In the genomic region with DNA sequence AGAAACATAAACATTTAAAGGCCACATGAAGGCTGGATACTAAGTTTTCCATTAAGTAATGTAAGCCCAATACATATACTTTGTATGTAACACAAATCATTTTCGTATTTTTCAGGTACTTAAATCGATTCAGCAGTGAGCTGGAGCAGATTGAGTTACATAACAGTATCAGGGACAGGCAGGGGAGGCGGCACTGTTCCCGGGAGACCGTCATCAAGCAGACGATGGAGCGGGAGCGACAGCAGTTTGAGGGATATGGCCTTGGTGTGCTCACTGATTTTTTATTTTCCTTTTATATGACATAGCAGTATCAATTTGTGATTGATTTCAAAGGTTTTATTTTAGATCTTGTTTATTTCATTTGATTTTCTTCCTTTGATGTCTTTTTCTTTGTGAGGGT, we compare ENCODE assay signal across 37 cellular contexts. TPM values are rescaled to one million over a fixed set of nuclear protein-coding genes. Genes with fewer than 3 reads are reported as not detected.
"Had no signal": no experiment of that assay in that cellular context is flagged by ENCODE, and none has a peak within 500 bp of the region (broad histone marks: within the 10 kb centered on the region; RNA-seq: fewer than 3 reads in every experiment).

No MANE protein-coding gene starts in this region.

- H3K4me3 Mint-ChIP-seq: activated CD4-positive, alpha-beta T cell treated with anti-CD3 and anti-CD28 coated beads, Interleukin-2, amount 10 ng/mL, durations not matched to agents 24 days and 14 days; activated naive CD4-positive, alpha-beta T cell treated with anti-CD3 and anti-CD28 coated beads, Interleukin-2, amount 10 ng/mL, durations not matched to agents 7 days and 5 days; activated naive CD8-positive, alpha-beta T cell treated with anti-CD3 and anti-CD28 coated beads, Interleukin-2, amount 10 ng/mL, durations not matched to agents 7 days and 5 days; activated T-cell treated with anti-CD3 and anti-CD28 coated beads, Interleukin-2, amount 50 U/mL, for 4 hours; activated T-helper 1 cell treated with anti-CD3 and anti-CD28 coated beads, Interleukin-12 subunit alpha, Interleukin-12 subunit beta, Interleukin-2, Interleukin-4 antibody, amounts not matched to agents 30 ng/mL and 10 ng/mL and 1 ng/mL, durations not matched to agents 14 hours and 24 hours and 36 hours had no signal

- DNase-seq: activated CD4-positive, alpha-beta T cell treated with anti-CD3 and anti-CD28 coated beads, Interleukin-2, amount 10 ng/mL, durations not matched to agents 24 days and 14 days; activated CD4-positive, alpha-beta T cell treated with anti-CD3 and anti-CD28 coated beads, Interleukin-2, amount 50 U/mL, for 4 hours; activated CD8-positive, alpha-beta memory T cell treated with anti-CD3 and anti-CD28 coated beads, Interleukin-2, amount 50 U/mL, for 4 hours; activated effector memory CD4-positive, alpha-beta T cell treated with Interleukin-2 at 50 U/mL for 16 hours; activated naive CD4-positive, alpha-beta T cell treated with anti-CD3 and anti-CD28 coated beads, Interleukin-2, amount 10 ng/mL, durations not matched to agents 7 days and 5 days; activated naive CD8-positive, alpha-beta T cell treated with anti-CD3 and anti-CD28 coated beads, Interleukin-2, amount 10 ng/mL, durations not matched to agents 7 days and 5 days; activated T-cell treated with anti-CD3 and anti-CD28 coated beads for 4 hours; activated T-cell treated with anti-CD3 and anti-CD28 coated beads, Interleukin-2, amount 50 U/mL, for 4 hours; body of pancreas; cerebellar nuclear complex; MM.1S; NCI-H1092 treated with DMSO at 0.1 percent for 48 hours; NCI-H1417; NCI-H146; NCI-H187; NCI-H2029 treated with DMSO at 0.1 percent for 48 hours; NCI-H2107; NCI-H2171; NCI-H510A; NCI-H526; NCI-H748 treated with DMSO at 0.1 percent for 48 hours; NK-92 treated with Interleukin-12 subunit alpha and Interleukin-12 subunit beta, amount 100 ng/mL, for 24 hours; PC-3; Peyer's patch; RPMI8226; SHP77 treated with DMSO at 0.1 percent for 48 hours; SK-N-SH; T-helper 1 cell; T1000 had no signal

- H3K27me3 Mint-ChIP-seq: activated CD4-positive, alpha-beta T cell treated with anti-CD3 and anti-CD28 coated beads, Interleukin-2, amount 10 ng/mL, durations not matched to agents 24 days and 14 days; activated naive CD4-positive, alpha-beta T cell treated with anti-CD3 and anti-CD28 coated beads, Interleukin-2, amount 10 ng/mL, durations not matched to agents 7 days and 5 days; activated naive CD8-positive, alpha-beta T cell treated with anti-CD3 and anti-CD28 coated beads, Interleukin-2, amount 10 ng/mL, durations not matched to agents 7 days and 5 days had no signal

- H3K36me3 ChIP-seq: breast epithelium had no signal

- H3K4me3 ChIP-seq: body of pancreas, breast epithelium, Peyer's patch, SJSA1 had no signal

- H3K9me3 ChIP-seq: body of pancreas, breast epithelium, Peyer's patch, SJSA1, SK-N-SH had no signal

- H3K27ac Mint-ChIP-seq: activated CD4-positive, alpha-beta T cell treated with anti-CD3 and anti-CD28 coated beads, Interleukin-2, amount 10 ng/mL, durations not matched to agents 24 days and 14 days; activated naive CD4-positive, alpha-beta T cell treated with anti-CD3 and anti-CD28 coated beads, Interleukin-2, amount 10 ng/mL, durations not matched to agents 7 days and 5 days; activated naive CD8-positive, alpha-beta T cell treated with anti-CD3 and anti-CD28 coated beads, Interleukin-2, amount 10 ng/mL, durations not matched to agents 7 days and 5 days; activated T-helper 1 cell treated with anti-CD3 and anti-CD28 coated beads, Interleukin-12 subunit alpha, Interleukin-12 subunit beta, Interleukin-2, Interleukin-4 antibody, amounts not matched to agents 30 ng/mL and 10 ng/mL and 1 ng/mL, durations not matched to agents 14 hours and 24 hours and 36 hours had no signal

- H3K4me1 ChIP-seq: body of pancreas, breast epithelium, Peyer's patch, SJSA1 had no signal

- ATAC-seq: activated T-cell treated with anti-CD3 and anti-CD28 coated beads, Interleukin-2, amount 50 U/mL, for 4 hours; body of pancreas; PC-3 had no signal

- H3K9me3 Mint-ChIP-seq: activated CD4-positive, alpha-beta T cell treated with anti-CD3 and anti-CD28 coated beads, Interleukin-2, amount 10 ng/mL, durations not matched to agents 24 days and 14 days; activated naive CD4-positive, alpha-beta T cell treated with anti-CD3 and anti-CD28 coated beads, Interleukin-2, amount 10 ng/mL, durations not matched to agents 7 days and 5 days; activated naive CD8-positive, alpha-beta T cell treated with anti-CD3 and anti-CD28 coated beads, Interleukin-2, amount 10 ng/mL, durations not matched to agents 7 days and 5 days; activated T-cell treated with anti-CD3 and anti-CD28 coated beads, Interleukin-2, amount 50 U/mL, for 4 hours; activated T-helper 1 cell treated with anti-CD3 and anti-CD28 coated beads, Interleukin-12 subunit alpha, Interleukin-12 subunit beta, Interleukin-2, Interleukin-4 antibody, amounts not matched to agents 30 ng/mL and 10 ng/mL and 1 ng/mL, durations not matched to agents 14 hours and 24 hours and 36 hours had no signal

- H3K4me1 Mint-ChIP-seq: activated naive CD4-positive, alpha-beta T cell treated with anti-CD3 and anti-CD28 coated beads, Interleukin-2, amount 10 ng/mL, durations not matched to agents 7 days and 5 days had no signal

- H3K27me3 ChIP-seq: body of pancreas, breast epithelium, Peyer's patch, SJSA1 had no signal

- H3K27ac ChIP-seq: body of pancreas, breast epithelium, KMS-11, Peyer's patch, SJSA1 had no signal

RNA-seq across cellular contexts. Expression of a gene that starts 41.6 kb away (rescaled TPM):
- total RNA-seq: activated CD4-positive, alpha-beta T cell treated with anti-CD3 and anti-CD28 coated beads, Interleukin-2, amount 10 ng/mL, durations not matched to agents 24 days and 14 days; activated naive CD8-positive, alpha-beta T cell treated with anti-CD3 and anti-CD28 coated beads, Interleukin-2, amount 10 ng/mL, durations not matched to agents 7 days and 5 days; activated T-cell treated with anti-CD3 and anti-CD28 coated beads, Interleukin-2, amount 50 U/mL, for 4 hours; activated T-helper 1 cell treated with anti-CD3 and anti-CD28 coated beads, Interleukin-12 subunit alpha, Interleukin-12 subunit beta, Interleukin-2, Interleukin-4 antibody, amounts not matched to agents 30 ng/mL and 10 ng/mL and 1 ng/mL, durations not matched to agents 14 hours and 24 hours and 36 hours; astrocyte; body of pancreas; cardiac septum; LHCN-M2; PC-3; Peyer's patch; SJSA1; T-helper 2 cell treated with Interferon-gamma antibody and Interleukin-4, amounts not matched to agents 100 ng/mL and 5 ng/mL, for 36 hours had no signal
- polyA plus RNA-seq: SK-N-SH had no signal
